ENCODE assay signal across 11 cellular contexts in the genomic region with DNA sequence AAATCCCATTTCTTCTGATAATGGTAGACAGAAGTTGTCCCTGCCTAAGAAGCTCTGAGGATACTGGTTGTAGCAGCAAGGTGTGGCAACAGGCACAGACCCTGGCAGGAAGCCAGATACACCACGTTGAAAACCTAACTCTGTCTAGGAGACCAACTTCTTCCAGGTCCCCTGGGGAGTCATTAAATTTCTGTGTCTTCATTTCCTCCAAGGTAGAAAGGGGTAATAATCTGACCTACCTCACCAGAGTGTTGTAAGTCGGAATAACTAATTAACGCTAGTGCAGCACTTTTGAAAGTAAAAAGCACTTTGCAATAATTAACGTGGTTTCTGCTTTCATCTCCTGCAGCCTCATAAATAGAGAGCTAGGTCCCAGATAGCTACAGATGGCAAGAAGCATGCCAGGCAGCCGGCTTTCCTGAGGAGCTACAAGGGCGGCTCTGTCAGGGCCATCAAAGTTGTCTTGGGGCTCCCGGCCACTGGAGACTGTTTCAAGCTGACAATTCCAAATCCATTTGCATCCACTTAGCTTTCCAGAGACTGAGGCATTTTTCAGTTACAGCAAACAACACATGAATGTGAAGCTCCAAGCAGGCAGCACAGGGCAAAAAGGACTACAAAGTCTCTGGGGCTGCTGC.
DNase-seq lines count a peak whose midpoint lies in the region; ATAC-seq, FAIRE-seq and TF ChIP-seq lines count a peak whose summit lies in the region.
"Had no signal": no experiment of that assay in that cellular context is flagged by ENCODE, and none has a peak within 500 bp of the region (broad histone marks: within the 10 kb centered on the region; RNA-seq: fewer than 3 reads in every experiment).

No MANE protein-coding gene starts in this region.

- TF ChIP-seq CTCF in GM12878 (IDR thresholded peaks at IDR 0.05 in 2 of 3, conservative IDR thresholded peaks at IDR 0.05 in 1 of 3; ENCODE audit: control insufficient read depth in 2 of 3, extremely low read depth in 1 of 3, insufficient read depth in 1 of 3, low read depth in 3 of 3, low read length in 3 of 3) = no peak
- TF ChIP-seq CTCF in Caco-2 (IDR thresholded peaks at IDR 0.05; ENCODE audit: insufficient read depth in 1 of 2, low read depth in 1 of 2, low read length in 1 of 2, severe bottlenecking in 1 of 2, unreplicated experiment in 1 of 2) = no peak

- H3K4me2 ChIP-seq in GM12878 (ENCODE audit: control insufficient read depth, insufficient read depth) = no peak overlapping the region

- BruUV-seq in GM12878 (replicated peaks; lab: Mats Ljungman, UMichigan) = no TSS peak
- BruUV-seq in Caco-2 (replicated peaks; lab: Mats Ljungman, UMichigan) = no TSS peak

- no peaks in the 10 kb centered on the region; the same call in 1 of the 2 replicates for H4K20me1 ChIP-seq in GM12878 (ENCODE audit: control insufficient read depth, insufficient read depth)

- RAD21 ChIA-PET in GM12878 (lab: Charles Lee; ENCODE audit: unreplicated experiment) = interaction anchor here (0.8 to 1.6 kb wide), 4 partner anchors 28 to 421 kb away, joined by 3 to 6 read pairs (median 4); no protein-coding TSS in a partner anchor

- no peak for FAIRE-seq in GM12878 (lab: Jason Lieb, UNC)
- FAIRE-seq: A204.1 had no signal

- H2AFZ ChIP-seq in GM12878 (ENCODE audit: control insufficient read depth, low read depth, low read length) = no peak overlapping the region

- POLR2A ChIA-PET in GM12878 (lab: Charles Lee) (no interaction called here), Caco-2 (lab: Charles Lee) (no interaction called here)

- no peak overlapping the region for H3K27ac Mint-ChIP-seq in Caco-2 (ENCODE audit: unreplicated experiment)

- peak; percentile 10; the same call in 2 of the 3 replicates for ATAC-seq in GM12878
- no peak for ATAC-seq in HG03175 (IDR thresholded peaks at IDR 0.05; ENCODE audit: unreplicated experiment)
- ATAC-seq in Right ventricle myocardium superior (ENCODE audit: poor library complexity) = no peak
- ATAC-seq: psoas muscle had no signal

- no peak for TF ChIP-seq RAD21 in GM12878 (IDR thresholded peaks at IDR 0.05; ENCODE audit: insufficient read depth, low read depth, low read length)

- WGBS in GM12878 (ENCODE audit: insufficient coverage, insufficient replicate concordance, low lambda C conversion rate, missing lambda C conversion rate) = 67% methylated on average over 7 of the region's 7 CpGs

- peaks cover 10% of the 10 kb centered on the region for H3K4me1 Mint-ChIP-seq in Caco-2 (ENCODE audit: low read depth, unreplicated experiment)

- no peak overlapping the region for H3K9ac ChIP-seq in GM12878 (ENCODE audit: control insufficient read depth, insufficient read depth, low read length)

- H3K27me3 ChIP-seq in GM12878 (replicated peaks in 1 of 2; ENCODE audit: control insufficient read depth in 2 of 2, insufficient read depth in 2 of 2, low read length in 1 of 2) = no peaks in the 10 kb centered on the region; a peak in 1 of 4 replicates
- no peaks in the 10 kb centered on the region for H3K27me3 ChIP-seq in Caco-2 (replicated peaks; ENCODE audit: control insufficient read depth, insufficient read depth, low read length)

- no peaks in the 10 kb centered on the region for H3K36me3 Mint-ChIP-seq in Caco-2 (ENCODE audit: insufficient read depth, unreplicated experiment)

- no peaks in the 10 kb centered on the region for H3K36me3 ChIP-seq in GM12878 (ENCODE audit: control insufficient read depth in 2 of 2, insufficient read depth in 2 of 2, low read length in 1 of 2)
- no peaks in the 10 kb centered on the region for H3K36me3 ChIP-seq in Caco-2 (ENCODE audit: control insufficient read depth, insufficient read depth, low read length)

- no peak for TF ChIP-seq EP300 in GM12878 (IDR thresholded peaks at IDR 0.05; ENCODE audit: borderline replicate concordance in 1 of 2, control insufficient read depth in 1 of 2, low read depth in 2 of 2, low read length in 2 of 2)

- SMC1A ChIA-PET in GM12878 (lab: Charles Lee; ENCODE audit: uncharacterized antibody, unreplicated experiment) = interaction anchor here (0.7 to 1.7 kb wide), 10 partner anchors 13 to 238 kb away, joined by 3 to 10 read pairs (median 3); no protein-coding TSS in a partner anchor

- in situ Hi-C loops in GM12878 (cut with MboI) = no loop called here

- H3K27ac ChIP-seq in GM12878 (ENCODE audit: control insufficient read depth, insufficient read depth) = no peak overlapping the region
- H3K27ac ChIP-seq: psoas muscle had no signal

- intact Hi-C loops in GM12878 (cut with micrococcal nuclease; ENCODE audit: unreplicated experiment) = no loop called here
- intact Hi-C loops in Caco-2 (cut with micrococcal nuclease; ENCODE audit: unreplicated experiment) = no loop called here
- intact Hi-C loops in Right ventricle myocardium superior (cut with DNase I) = no loop called here

- no peak for TF ChIP-seq POLR2A in GM12878 (IDR thresholded peaks at IDR 0.05; ENCODE audit: low read depth, low read length)

- CTCF ChIA-PET in GM12878 (lab: Yijun Ruan, JAX) (interaction anchor here (0.9 to 1.3 kb wide), 2 partner anchors 15 to 178 kb away, joined by 3 to 4 read pairs; no protein-coding TSS in a partner anchor), Caco-2 (lab: Charles Lee) (interaction anchor here (0.8 kb wide), 1 partner anchor 256 kb away, joined by 3 read pairs; no protein-coding TSS in a partner anchor)

- H3K27me3 Mint-ChIP-seq in Caco-2 (ENCODE audit: insufficient read depth, unreplicated experiment) = no peaks in the 10 kb centered on the region

- no peaks in the 10 kb centered on the region for H3K9me3 Mint-ChIP-seq in Caco-2 (ENCODE audit: unreplicated experiment)

- H3K4me1 ChIP-seq in GM12878 (ENCODE audit: control insufficient read depth, insufficient read depth, low read length) (peaks cover 12% of the 10 kb centered on the region), Caco-2 (peaks cover 2% of the 10 kb centered on the region)
- H3K4me1 ChIP-seq: psoas muscle had no signal

- no peaks in the 10 kb centered on the region for H3K79me2 ChIP-seq in GM12878 (ENCODE audit: control insufficient read depth, insufficient read depth, low read length)

- H3K4me3 ChIP-seq in GM12878 = no peak overlapping the region
- H3K4me3 ChIP-seq in Caco-2 (ENCODE audit: low read depth, low read length) = no peak overlapping the region
- H3K4me3 ChIP-seq: psoas muscle had no signal

- DNase-seq in NCI-H1436 (lab: John Stamatoyannopoulos, UW) (peak; percentile 33), NCI-H1436 treated with DMSO at 0.1 percent for 48 hours (lab: John Stamatoyannopoulos, UW) (no peak), T-helper 1 cell (peak in 3 of 5 donors; percentile 39 to 45 (median 40)), GM12878 (ENCODE audit: low read depth, low spot score) (no peak), Caco-2 (no peak), Right ventricle myocardium superior (no peak)
- DNase-seq in stimulated activated CD8-positive, alpha-beta memory T cell treated with anti-CD3 and anti-CD28 coated beads, Interleukin-12 subunit alpha, Interleukin-12 subunit beta, amount 100 ng/mL, for 1 hour (ENCODE audit: low read depth) = peak; percentile 20
- DNase-seq: amniotic stem cell, psoas muscle had no signal

- H3K4me3 Mint-ChIP-seq in Caco-2 (ENCODE audit: unreplicated experiment) = no peak overlapping the region

- H3K9me3 ChIP-seq in GM12878 (replicated peaks; ENCODE audit: control insufficient read depth, insufficient read depth, low read length) (no peaks in the 10 kb centered on the region), Caco-2 (no peaks in the 10 kb centered on the region)
- H3K9me3 ChIP-seq: psoas muscle had no signal

TF ChIP-seq in GM12878, 131 proteins besides CTCF, POLR2A, EP300 and RAD21 (continues in another document):
- TF ChIP-seq BHLHE40 (IDR thresholded peaks at IDR 0.05; ENCODE audit: borderline replicate concordance in 1 of 2, low read depth in 2 of 2, low read length in 1 of 2) (peak in 1 of 2 experiments; percentile 11; a peak in 1 of 4 replicates), IKZF1 (conservative IDR thresholded peaks at IDR 0.05) (peak; percentile 72), MEF2B (IDR thresholded peaks at IDR 0.05; ENCODE audit: partially characterized antibody, poor library complexity, severe bottlenecking) (peak; percentile 76), MTA2 (IDR thresholded peaks at IDR 0.05; ENCODE audit: low read depth) (peak; percentile 92), ZNF24 (IDR thresholded peaks at IDR 0.05) (0 out of 2 replicates have a peak, but pooled peaks have one; percentile 25), NFXL1 (IDR thresholded peaks at IDR 0.05; ENCODE audit: borderline replicate concordance) (no peak), WRNIP1 (IDR thresholded peaks at IDR 0.05; ENCODE audit: borderline replicate concordance, low read depth, low read length) (no peak), RBBP5 (conservative IDR thresholded peaks at IDR 0.05) (no peak), RAD51 (IDR thresholded peaks at IDR 0.05) (no peak), ZNF384 (IDR thresholded peaks at IDR 0.05; ENCODE audit: borderline replicate concordance, low read depth, low read length) (no peak), IKZF2 (IDR thresholded peaks at IDR 0.05) (peak; percentile 56 to 76), SMAD1 (IDR thresholded peaks at IDR 0.05; ENCODE audit: low read depth, partially characterized antibody) (peak; percentile 57), EZH2 (IDR thresholded peaks at IDR 0.05; ENCODE audit: borderline replicate concordance, control insufficient read depth, low read depth, low read length) (no peak), NR2F1 (conservative IDR thresholded peaks at IDR 0.05) (0 out of 2 replicates have a peak, but pooled peaks have one; percentile 26), PAX5 (IDR thresholded peaks at IDR 0.05; ENCODE audit: borderline replicate concordance, low read depth, low read length) (no peak)

Comparison
In these comparisons a context has a peak if more than half of its experiments do, and no peak if none do; other contexts are left out.
1. DNase-seq: peak in NCI-H1436 (single experiment), T-helper 1 cell (3 of 5) and stimulated activated CD8-positive, alpha-beta memory T cell treated with anti-CD3 and anti-CD28 coated beads, Interleukin-12 subunit alpha, Interleukin-12 subunit beta, amount 100 ng/mL, for 1 hour (single experiment); none in NCI-H1436 treated with DMSO at 0.1 percent for 48 hours (single experiment), GM12878 (single experiment), Caco-2 (0 of 2) and Right ventricle myocardium superior (single experiment).